Comparison of ENCODE assay signal across 21 cellular contexts in the genomic region with DNA sequence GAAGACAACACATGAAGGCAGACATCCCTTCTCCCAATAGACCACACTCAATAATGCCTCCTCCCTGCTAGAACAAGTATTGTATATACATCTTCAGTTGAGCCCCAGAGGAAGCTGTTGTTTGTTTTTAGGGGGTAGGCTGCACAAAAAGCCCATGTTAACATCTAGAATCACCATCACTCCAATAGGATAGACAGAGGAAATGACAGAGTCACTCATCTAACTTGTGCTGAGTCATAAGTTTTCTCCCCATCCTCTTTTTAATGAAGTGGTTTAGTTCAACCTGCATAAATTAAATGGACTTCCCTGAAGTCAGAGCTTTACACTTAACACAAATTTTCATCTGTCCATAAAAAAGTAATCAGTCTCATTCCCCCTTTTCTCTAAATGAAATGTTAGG.
DNase-seq lines count a peak whose midpoint lies in the region; ATAC-seq, FAIRE-seq and TF ChIP-seq lines count a peak whose summit lies in the region.
"Had no signal": no experiment of that assay in that cellular context is flagged by ENCODE, and none has a peak within 500 bp of the region (broad histone marks: within the 10 kb centered on the region; RNA-seq: fewer than 3 reads in every experiment).

No MANE protein-coding gene starts in this region.

- H3K9ac ChIP-seq in K562 (ENCODE audit: insufficient read depth in 1 of 2, low read depth in 2 of 2, low read length in 2 of 2): no peak overlapping the region
- H3K9ac ChIP-seq: GM23248 had no signal

- peaks cover 0 to 5% of the 10 kb centered on the region in 2 experiments; a peak in 2 of 5 replicates for H3K27me3 ChIP-seq in K562 (ENCODE audit: control insufficient read depth in 2 of 2, insufficient read depth in 2 of 2, low read length in 2 of 2)

- no peaks in the 10 kb centered on the region for H3K9me1 ChIP-seq in K562 (ENCODE audit: control insufficient read depth, insufficient read depth, low read length)

- no peak overlapping the region for H3K4me2 ChIP-seq in A549
- no peak overlapping the region for H3K4me2 ChIP-seq in K562 (ENCODE audit: insufficient read depth, low read length)

- no peak for TF ChIP-seq EP300 in A549 (IDR thresholded peaks at IDR 0.05)
- no peak for TF ChIP-seq EP300 in K562 (IDR thresholded peaks at IDR 0.05; ENCODE audit: low read length)

- no peak overlapping the region for H3K27ac ChIP-seq in A549
- no peak overlapping the region for H3K27ac ChIP-seq in K562 (ENCODE audit: extremely low read depth, low read depth, low read length)
- H3K27ac ChIP-seq: C4-2B, GM23248 had no signal

- intact Hi-C loops in K562 (cut with micrococcal nuclease): no loop called here

- FAIRE-seq in A549 (lab: Jason Lieb, UNC): no peak
- FAIRE-seq in K562 (lab: Jason Lieb, UNC): no peak
- FAIRE-seq: D721Med, GM19239 had no signal

- DNase-seq in A549 (ENCODE audit: low read depth in 1 of 2, low spot score in 1 of 2) (no peak), HT1080 (ENCODE audit: low read depth) (peak; percentile 76), K562 (ENCODE audit: extremely low read depth in 1 of 4, low spot score in 3 of 4) (no peak), kidney tubule cell (ENCODE audit: low spot score) (peak; percentile 19), activated T-cell treated with anti-CD3 and anti-CD28 coated beads for 4 hours (no peak), HuH-7 (ENCODE audit: low spot score) (no peak)
- DNase-seq: ACHN; AML-193; Caco-2; CD4-positive, alpha-beta T cell; DMS79 treated with DMSO at 0.1 percent for 48 hours; GF-D8; GM23248; H7; Kasumi-1; KG1 had no signal

- no peak for TF ChIP-seq CTCF in A549 (IDR thresholded peaks at IDR 0.05)
- TF ChIP-seq CTCF in K562 (IDR thresholded peaks at IDR 0.05 in 2 of 3, conservative IDR thresholded peaks at IDR 0.05 in 1 of 3; ENCODE audit: insufficient read depth in 2 of 3, low read depth in 1 of 3, low read length in 3 of 3): no peak

- in situ Hi-C loops in K562 (cut with MboI): no loop called here

- no peak for TF ChIP-seq RAD21 in A549 (conservative IDR thresholded peaks at IDR 0.05 in 1 of 2, IDR thresholded peaks at IDR 0.05 in 1 of 2)
- no peak for TF ChIP-seq RAD21 in K562 (CRISPR knock-in tag; conservative IDR thresholded peaks at IDR 0.05 in 1 of 2, IDR thresholded peaks at IDR 0.05 in 1 of 2)

- H3K4me1 ChIP-seq in A549: no peaks in the 10 kb centered on the region
- no peaks in the 10 kb centered on the region for H3K4me1 ChIP-seq in K562 (replicated peaks in 1 of 2; ENCODE audit: control insufficient read depth in 2 of 2, insufficient read depth in 2 of 2, low read length in 2 of 2)

- no peaks in the 10 kb centered on the region for H3K79me2 ChIP-seq in K562 (ENCODE audit: control insufficient read depth, insufficient read depth, low read length)

- BruUV-seq in K562 (replicated peaks; lab: Mats Ljungman, UMichigan): no TSS peak

- no peak for TF ChIP-seq POLR2A in A549 (IDR thresholded peaks at IDR 0.05; ENCODE audit: low read length)
- TF ChIP-seq POLR2A in K562 (conservative IDR thresholded peaks at IDR 0.05): no peak

- H3K36me3 ChIP-seq in K562 (ENCODE audit: control insufficient read depth, insufficient read depth, low read length): no peaks in the 10 kb centered on the region

- H3K4me3 ChIP-seq in A549 (no peak overlapping the region), K562 (no peak overlapping the region)
- H3K4me3 ChIP-seq: GM23248 had no signal

- no peak overlapping the region for H2AFZ ChIP-seq in K562 (ENCODE audit: low read depth, low read length)
- H2AFZ ChIP-seq: GM23248 had no signal

- H3K9me3 ChIP-seq in A549 (no peaks in the 10 kb centered on the region), K562 (replicated peaks; ENCODE audit: control insufficient read depth, insufficient read depth, low read depth, low read length) (no peaks in the 10 kb centered on the region)

- CTCF ChIA-PET in A549 (lab: Yijun Ruan, JAX) (interaction anchor here (0.6 to 1.0 kb wide), 2 partner anchors 113 to 778 kb away, joined by 3 to 4 read pairs; no protein-coding TSS in a partner anchor), K562 (lab: Yijun Ruan, JAX; ENCODE audit: low intra/inter-chr PET ratio) (no interaction called here)

- POLR2A ChIA-PET in A549 (lab: Yijun Ruan, JAX): no interaction called here
- POLR2A ChIA-PET in K562 (lab: Yijun Ruan, JAX): no interaction called here

- H4K20me1 ChIP-seq in K562 (replicated peaks; ENCODE audit: control insufficient read depth, insufficient read depth, low read length): no peaks in the 10 kb centered on the region

- no peak for ATAC-seq in A549
- no peak for ATAC-seq in K562
- ATAC-seq in GM18519 (IDR thresholded peaks at IDR 0.05; ENCODE audit: low FRiP score, unreplicated experiment): no peak
- ATAC-seq in GM21423 (IDR thresholded peaks at IDR 0.05; ENCODE audit: unreplicated experiment): no peak

TF ChIP-seq in A549, 52 proteins besides CTCF, POLR2A, EP300 and RAD21:
- TF ChIP-seq MAFK (IDR thresholded peaks at IDR 0.05; ENCODE audit: partially characterized antibody) (peak; percentile 22), HEYL (CRISPR knock-in tag; IDR thresholded peaks at IDR 0.05) (no peak)

TF ChIP-seq in K562, 482 proteins besides CTCF, POLR2A, EP300 and RAD21:
- TF ChIP-seq, protein P1, sequence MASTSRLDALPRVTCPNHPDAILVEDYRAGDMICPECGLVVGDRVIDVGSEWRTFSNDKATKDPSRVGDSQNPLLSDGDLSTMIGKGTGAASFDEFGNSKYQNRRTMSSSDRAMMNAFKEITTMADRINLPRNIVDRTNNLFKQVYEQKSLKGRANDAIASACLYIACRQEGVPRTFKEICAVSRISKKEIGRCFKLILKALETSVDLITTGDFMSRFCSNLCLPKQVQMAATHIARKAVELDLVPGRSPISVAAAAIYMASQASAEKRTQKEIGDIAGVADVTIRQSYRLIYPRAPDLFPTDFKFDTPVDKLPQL (IDR thresholded peaks at IDR 0.05; ENCODE audit: extremely low read depth, insufficient read length): no peak
- no peak for TF ChIP-seq POLR3A (IDR thresholded peaks at IDR 0.05; ENCODE audit: borderline replicate concordance, extremely low read depth, insufficient read depth, insufficient read length)
- TF ChIP-seq HMGN3 (IDR thresholded peaks at IDR 0.05; ENCODE audit: borderline replicate concordance, extremely low read depth, insufficient read length, low read depth, low read length): no peak
- TF ChIP-seq C11orf30 (IDR thresholded peaks at IDR 0.05; ENCODE audit: low read depth): peak; percentile 54; the same call in 1 of the 2 replicates
- 0 out of 2 replicates have a peak, but pooled peaks have one; percentile 7 for TF ChIP-seq MAFF (IDR thresholded peaks at IDR 0.05; ENCODE audit: low read length)
- no peak for TF ChIP-seq CC2D1A (IDR thresholded peaks at IDR 0.05)
- TF ChIP-seq ZNF316 (IDR thresholded peaks at IDR 0.05): peak; percentile 67
- 0 out of 4 replicates have a peak, but pooled peaks of 1 of the 2 experiments have one; percentile 17 for TF ChIP-seq FOXA3 (CRISPR knock-in tag; conservative IDR thresholded peaks at IDR 0.05 in 1 of 2, IDR thresholded peaks at IDR 0.05 in 1 of 2)
- 0 out of 2 replicates have a peak, but pooled peaks have one; percentile 36 for TF ChIP-seq MAFG (tag; conservative IDR thresholded peaks at IDR 0.05)

Comparison
In these comparisons a context has a peak if more than half of its experiments do, and no peak if none do; other contexts are left out.
1. DNase-seq: peak in HT1080 (single experiment) and kidney tubule cell (single experiment); none in A549 (0 of 2), K562 (0 of 4), activated T-cell treated with anti-CD3 and anti-CD28 coated beads for 4 hours (single experiment) and HuH-7 (single experiment).